12 cellular contexts compared by ENCODE assay signal in genomic region chr10:17006631-17007161, GRCh38.
A peak's percentile ranks its signal among the peaks of the same experiment; 100 is the strongest.
DNase-seq lines count a peak whose midpoint lies in the region; ATAC-seq and TF ChIP-seq lines count a peak whose summit lies in the region.
"Had no signal": no experiment of that assay in that cellular context is flagged by ENCODE, and none has a peak within 500 bp of the region (broad histone marks: within the 10 kb centered on the region; RNA-seq: fewer than 3 reads in every experiment).

No MANE protein-coding gene starts in this region.

- H3K79me2 ChIP-seq in OCI-LY7 (ENCODE audit: insufficient read depth, low read depth, low read length): no peaks in the 10 kb centered on the region

- peak overlapping the region; percentile 41 to 83 (median 75) for H3K27ac ChIP-seq in heart right ventricle
- H3K27ac ChIP-seq in OCI-LY7 (ENCODE audit: low read depth, low read length, poor library complexity, severe bottlenecking): no peak overlapping the region
- H3K27ac ChIP-seq: PC-9 had no signal

- H3K9me3 ChIP-seq in heart right ventricle: peaks cover 0 to 8% (median 0%) of the 10 kb centered on the region in 11 donors
- H3K9me3 ChIP-seq in OCI-LY7 (ENCODE audit: low read length): no peaks in the 10 kb centered on the region

- H3K27ac Mint-ChIP-seq in activated naive CD8-positive, alpha-beta T cell treated with anti-CD3 and anti-CD28 coated beads, Interleukin-2, amount 50 U/mL, for 24 hours: peak overlapping the region; percentile 50
- H3K27ac Mint-ChIP-seq in natural killer cell: no peak overlapping the region

- peaks cover 4% of the 10 kb centered on the region for H3K27me3 Mint-ChIP-seq in activated naive CD8-positive, alpha-beta T cell treated with anti-CD3 and anti-CD28 coated beads, Interleukin-2, amount 50 U/mL, for 24 hours
- peaks cover 52 to 67% of the 10 kb centered on the region in 2 donors for H3K27me3 Mint-ChIP-seq in natural killer cell (ENCODE audit: low read depth in 2 of 2)

- in situ Hi-C loops in ACHN (cut with HindIII; ENCODE audit: low pct_ligation_motif_present, low pct_unique_long_range_greater_than_20kb, low sequenced_read_pairs): no loop called here

- TF ChIP-seq CTCF in heart right ventricle (IDR thresholded peaks at IDR 0.05) (no peak), OCI-LY7 (conservative IDR thresholded peaks at IDR 0.05; ENCODE audit: low read length) (no peak), natural killer cell (IDR thresholded peaks at IDR 0.05) (no peak)

- BruUV-seq in OCI-LY7 (replicated peaks; lab: Mats Ljungman, UMichigan): no TSS peak

- no peak overlapping the region for H3K4me2 ChIP-seq in OCI-LY7 (ENCODE audit: low read length)
- H3K4me2 ChIP-seq: PC-9 had no signal

- H3K36me3 Mint-ChIP-seq in activated naive CD8-positive, alpha-beta T cell treated with anti-CD3 and anti-CD28 coated beads, Interleukin-2, amount 50 U/mL, for 24 hours (ENCODE audit: low read depth): peaks cover 12% of the 10 kb centered on the region
- H3K36me3 Mint-ChIP-seq in natural killer cell: no peaks in the 10 kb centered on the region

- H3K4me1 Mint-ChIP-seq in activated naive CD8-positive, alpha-beta T cell treated with anti-CD3 and anti-CD28 coated beads, Interleukin-2, amount 50 U/mL, for 24 hours: peaks cover 69% of the 10 kb centered on the region
- H3K4me1 Mint-ChIP-seq in natural killer cell: peaks cover 23 to 24% of the 10 kb centered on the region in 2 donors

- intact Hi-C loops in heart right ventricle (cut with DNase I) (loop anchor here in 4 of 10 donors (5.0 to 10.0 kb wide), 3 partner anchors 218 to 226 kb away; partner anchors contain the start of gene VIM (in 3 of the 4)), sciatic nerve (cut with DNase I) (loop anchor here (5.0 kb wide), 1 partner anchor 54 kb away; no protein-coding TSS in a partner anchor), OCI-LY7 (cut with micrococcal nuclease; ENCODE audit: unreplicated experiment) (no loop called here), natural killer cell (cut with micrococcal nuclease) (no loop called here)

- H3K4me3 ChIP-seq in heart right ventricle: no peak overlapping the region
- H3K4me3 ChIP-seq in OCI-LY7 (ENCODE audit: low read depth, low read length, poor library complexity, severe bottlenecking): no peak overlapping the region
- H3K4me3 ChIP-seq: PC-9 had no signal

- POLR2A ChIA-PET in OCI-LY7 (lab: Charles Lee): interaction anchor here (0.9 kb wide), 2 partner anchors 19 to 119 kb away, joined by 3 to 4 read pairs; no protein-coding TSS in a partner anchor

- no peaks in the 10 kb centered on the region; the same call in 1 of the 2 replicates for H3K9me2 ChIP-seq in OCI-LY7 (ENCODE audit: insufficient read depth, low read length)

- CTCF ChIA-PET in OCI-LY7 (lab: Charles Lee; ENCODE audit: unreplicated experiment): no interaction called here

- H3K36me3 ChIP-seq in heart right ventricle (no peaks in the 10 kb centered on the region), OCI-LY7 (ENCODE audit: insufficient read depth, low read length) (no peaks in the 10 kb centered on the region)

- H3K4me3 Mint-ChIP-seq in activated naive CD8-positive, alpha-beta T cell treated with anti-CD3 and anti-CD28 coated beads, Interleukin-2, amount 50 U/mL, for 24 hours: no peak overlapping the region
- H3K4me3 Mint-ChIP-seq in natural killer cell: no peak overlapping the region
- H3K4me3 Mint-ChIP-seq: activated T-cell treated with anti-CD3 and anti-CD28 coated beads, Interleukin-2, amount 50 U/mL, for 4 hours had no signal

- no peaks in the 10 kb centered on the region for H4K20me1 ChIP-seq in OCI-LY7 (ENCODE audit: insufficient read depth, low read length)

- WGBS in heart right ventricle, 2 donors: 47 to 62% methylated on average over 8 of the region's 8 CpGs

- H2AFZ ChIP-seq in OCI-LY7 (ENCODE audit: low read length): no peak overlapping the region
- H2AFZ ChIP-seq: PC-9 had no signal

- DNase-seq in EL: peak; percentile 46
- no peak for DNase-seq in activated naive CD8-positive, alpha-beta T cell treated with anti-CD3 and anti-CD28 coated beads, Interleukin-2, amount 50 U/mL, for 24 hours
- peak in 1 of 2 donors; percentile 76 for DNase-seq in heart right ventricle
- no peak for DNase-seq in sciatic nerve (ENCODE audit: low spot score)
- DNase-seq in OCI-LY7 (ENCODE audit: low spot score): no peak
- DNase-seq in natural killer cell: no peak
- DNase-seq in CD1c-positive myeloid dendritic cell (ENCODE audit: extremely low spot score): no peak
- no peak for DNase-seq in ACHN
- DNase-seq: activated T-cell treated with anti-CD3 and anti-CD28 coated beads, Interleukin-2, amount 50 U/mL, for 4 hours; NCI-H1417 treated with DMSO at 0.1 percent for 48 hours; PC-9; trophoblast cell had no signal

- H3K4me1 ChIP-seq in heart right ventricle (peaks cover 22 to 70% (median 40%) of the 10 kb centered on the region in 9 donors), OCI-LY7 (ENCODE audit: insufficient read depth, low read length, poor library complexity, severe bottlenecking) (no peaks in the 10 kb centered on the region)

- no peak for ATAC-seq in activated naive CD8-positive, alpha-beta T cell treated with anti-CD3 and anti-CD28 coated beads, Interleukin-2, amount 50 U/mL, for 24 hours
- peak; percentile 30 to 75 (median 59) for ATAC-seq in heart right ventricle
- ATAC-seq in sciatic nerve: peak; percentile 10
- no peak for ATAC-seq in natural killer cell
- ATAC-seq: activated T-cell treated with anti-CD3 and anti-CD28 coated beads, Interleukin-2, amount 50 U/mL, for 4 hours had no signal

- H3K27me3 ChIP-seq in heart right ventricle: no peaks in the 10 kb centered on the region

- peaks cover 10% of the 10 kb centered on the region for H3K9me3 Mint-ChIP-seq in activated naive CD8-positive, alpha-beta T cell treated with anti-CD3 and anti-CD28 coated beads, Interleukin-2, amount 50 U/mL, for 24 hours
- no peaks in the 10 kb centered on the region for H3K9me3 Mint-ChIP-seq in natural killer cell

Comparison
In these comparisons a context has a peak if more than half of its experiments do, and no peak if none do; other contexts are left out.
1. ATAC-seq: peak in heart right ventricle (8 of 8) and sciatic nerve (single experiment); none in activated naive CD8-positive, alpha-beta T cell treated with anti-CD3 and anti-CD28 coated beads, Interleukin-2, amount 50 U/mL, for 24 hours (single experiment) and natural killer cell (0 of 3).